Comparison of ENCODE assay signal across 16 cellular contexts in genomic region chr17:78675836-78676235, GRCh38.
A peak's percentile ranks its signal among the peaks of the same experiment; 100 is the strongest.
DNase-seq lines count a peak whose midpoint lies in the region; ATAC-seq, FAIRE-seq and TF ChIP-seq lines count a peak whose summit lies in the region.
"Had no signal": no experiment of that assay in that cellular context is flagged by ENCODE, and none has a peak within 500 bp of the region (broad histone marks: within the 10 kb centered on the region; RNA-seq: fewer than 3 reads in every experiment).

No MANE protein-coding gene starts in this region.

- POLR2A ChIA-PET in MCF 10A (lab: Yijun Ruan, JAX): no interaction called here

- no peak overlapping the region for H2AFZ ChIP-seq in astrocyte (ENCODE audit: low read depth, low read length)

- WGBS in upper lobe of left lung, 2 donors: 90 to 92% methylated on average over 15 of the region's 15 CpGs

- intact Hi-C loops in MCF 10A (cut with micrococcal nuclease) (no loop called here), breast epithelium (cut with DNase I; ENCODE audit: low total_unique reads) (no loop called here)

- H3K4me1 Mint-ChIP-seq in MCF 10A (ENCODE audit: insufficient read depth, unreplicated experiment) (peaks cover 37% of the 10 kb centered on the region), astrocyte (ENCODE audit: low read depth, unreplicated experiment) (peaks cover 13% of the 10 kb centered on the region), mesothelial cell of epicardium (peaks cover 35% of the 10 kb centered on the region)
- H3K4me1 Mint-ChIP-seq in stimulated activated naive B cell treated with anti-CD40 and anti-IgM and Interleukin-4, amounts not matched to agents 10 μg/mL and 1 μg/mL and 100 μg/mL, for 72 hours: peaks cover 0 to 4% of the 10 kb centered on the region in 2 donors
- H3K4me1 Mint-ChIP-seq in natural killer cell treated with Interleukin-12 subunit alpha and Interleukin-12 subunit beta and Interleukin-15 and Interleukin-18, amount 100 ng/mL, for 72 hours (ENCODE audit: low read depth in 2 of 2): peaks cover 0 to 3% of the 10 kb centered on the region in 2 donors

- no peak overlapping the region for H3K4me2 ChIP-seq in astrocyte (ENCODE audit: low read length)

- H3K27ac ChIP-seq in breast epithelium (no peak overlapping the region), astrocyte (ENCODE audit: low read depth, low read length) (no peak overlapping the region), upper lobe of left lung (no peak overlapping the region)
- H3K27ac ChIP-seq: Peyer's patch had no signal

- no peak for ATAC-seq in stimulated activated naive B cell treated with anti-CD40 and anti-IgM and Interleukin-4, amounts not matched to agents 10 μg/mL and 1 μg/mL and 100 μg/mL, for 72 hours (replicated peaks)
- ATAC-seq in natural killer cell treated with Interleukin-12 subunit alpha and Interleukin-12 subunit beta and Interleukin-15 and Interleukin-18, amount 100 ng/mL, for 72 hours: no peak
- ATAC-seq in HG03175 (IDR thresholded peaks at IDR 0.05; ENCODE audit: unreplicated experiment): no peak
- no peak for ATAC-seq in upper lobe of left lung (ENCODE audit: low FRiP score in 2 of 2)

- peaks cover 49% of the 10 kb centered on the region for H3K36me3 Mint-ChIP-seq in MCF 10A (ENCODE audit: insufficient read depth, unreplicated experiment)
- peaks cover 25% of the 10 kb centered on the region for H3K36me3 Mint-ChIP-seq in astrocyte (ENCODE audit: low read depth, unreplicated experiment)
- peaks cover 43% of the 10 kb centered on the region for H3K36me3 Mint-ChIP-seq in mesothelial cell of epicardium
- H3K36me3 Mint-ChIP-seq in stimulated activated naive B cell treated with anti-CD40 and anti-IgM and Interleukin-4, amounts not matched to agents 10 μg/mL and 1 μg/mL and 100 μg/mL, for 72 hours: peaks cover 71 to 74% of the 10 kb centered on the region in 2 donors
- H3K36me3 Mint-ChIP-seq in natural killer cell treated with Interleukin-12 subunit alpha and Interleukin-12 subunit beta and Interleukin-15 and Interleukin-18, amount 100 ng/mL, for 72 hours: peaks cover 4% of the 10 kb centered on the region
- H3K36me3 Mint-ChIP-seq: IgD-negative memory B cell had no signal

- CTCF ChIA-PET in MCF 10A (lab: Yijun Ruan, JAX): interaction anchor here (0.6 to 1.9 kb wide), 3 partner anchors 20 to 33 kb away, joined by 3 to 6 read pairs (median 4); no protein-coding TSS in a partner anchor

- no peaks in the 10 kb centered on the region for H3K27me3 Mint-ChIP-seq in MCF 10A (ENCODE audit: insufficient read depth, unreplicated experiment)
- H3K27me3 Mint-ChIP-seq in astrocyte (ENCODE audit: low read depth, unreplicated experiment): no peaks in the 10 kb centered on the region
- no peaks in the 10 kb centered on the region for H3K27me3 Mint-ChIP-seq in mesothelial cell of epicardium (ENCODE audit: low read depth)
- H3K27me3 Mint-ChIP-seq in stimulated activated naive B cell treated with anti-CD40 and anti-IgM and Interleukin-4, amounts not matched to agents 10 μg/mL and 1 μg/mL and 100 μg/mL, for 72 hours: no peaks in the 10 kb centered on the region
- no peaks in the 10 kb centered on the region for H3K27me3 Mint-ChIP-seq in natural killer cell treated with Interleukin-12 subunit alpha and Interleukin-12 subunit beta and Interleukin-15 and Interleukin-18, amount 100 ng/mL, for 72 hours
- H3K27me3 Mint-ChIP-seq: IgD-negative memory B cell had no signal

- H3K36me3 ChIP-seq in breast epithelium (peaks cover 11% of the 10 kb centered on the region), astrocyte (ENCODE audit: insufficient read depth, low read length) (peaks cover 3% of the 10 kb centered on the region), upper lobe of left lung (peaks cover 44 to 89% (median 80%) of the 10 kb centered on the region in 4 donors)

- H3K27me3 ChIP-seq in breast epithelium (no peaks in the 10 kb centered on the region), astrocyte (ENCODE audit: insufficient read depth, low read length) (no peaks in the 10 kb centered on the region), upper lobe of left lung (no peaks in the 10 kb centered on the region)
- H3K27me3 ChIP-seq: Peyer's patch had no signal

- BruUV-seq in MCF 10A (replicated peaks; lab: Mats Ljungman, UMichigan): no TSS peak

- H3K9ac ChIP-seq in astrocyte (ENCODE audit: low read length): no peak overlapping the region

- no peaks in the 10 kb centered on the region for H4K20me1 ChIP-seq in astrocyte (ENCODE audit: insufficient read depth, low read length)

- H3K4me1 ChIP-seq in breast epithelium (no peaks in the 10 kb centered on the region), astrocyte (ENCODE audit: insufficient read depth, low read length) (peaks cover 9% of the 10 kb centered on the region), upper lobe of left lung (no peaks in the 10 kb centered on the region)

- H3K9me3 ChIP-seq in breast epithelium: no peaks in the 10 kb centered on the region
- H3K9me3 ChIP-seq in astrocyte (ENCODE audit: insufficient read depth, low read depth, low read length): no peaks in the 10 kb centered on the region
- H3K9me3 ChIP-seq in upper lobe of left lung: no peaks in the 10 kb centered on the region
- H3K9me3 ChIP-seq: Peyer's patch had no signal

- peak overlapping the region; percentile 27 for H3K27ac Mint-ChIP-seq in MCF 10A (ENCODE audit: low read depth, unreplicated experiment)
- H3K27ac Mint-ChIP-seq in astrocyte (ENCODE audit: unreplicated experiment): peak overlapping the region; percentile 58
- peak overlapping the region; percentile 4 for H3K27ac Mint-ChIP-seq in mesothelial cell of epicardium
- H3K27ac Mint-ChIP-seq in stimulated activated naive B cell treated with anti-CD40 and anti-IgM and Interleukin-4, amounts not matched to agents 10 μg/mL and 1 μg/mL and 100 μg/mL, for 72 hours: peak overlapping the region; percentile 77
- H3K27ac Mint-ChIP-seq in natural killer cell treated with Interleukin-12 subunit alpha and Interleukin-12 subunit beta and Interleukin-15 and Interleukin-18, amount 100 ng/mL, for 72 hours: no peak overlapping the region

- TF ChIP-seq EP300 in upper lobe of left lung (IDR thresholded peaks at IDR 0.05): no peak

- H3K9me3 Mint-ChIP-seq in MCF 10A (ENCODE audit: unreplicated experiment) (no peaks in the 10 kb centered on the region), astrocyte (ENCODE audit: unreplicated experiment) (no peaks in the 10 kb centered on the region), mesothelial cell of epicardium (no peaks in the 10 kb centered on the region)
- no peaks in the 10 kb centered on the region for H3K9me3 Mint-ChIP-seq in stimulated activated naive B cell treated with anti-CD40 and anti-IgM and Interleukin-4, amounts not matched to agents 10 μg/mL and 1 μg/mL and 100 μg/mL, for 72 hours
- H3K9me3 Mint-ChIP-seq in natural killer cell treated with Interleukin-12 subunit alpha and Interleukin-12 subunit beta and Interleukin-15 and Interleukin-18, amount 100 ng/mL, for 72 hours: no peaks in the 10 kb centered on the region
- H3K9me3 Mint-ChIP-seq: IgD-negative memory B cell had no signal

- no peak for FAIRE-seq in astrocyte (lab: Jason Lieb, UNC)
- FAIRE-seq: H54 had no signal

- TF ChIP-seq CTCF in MCF 10A (IDR thresholded peaks at IDR 0.05; ENCODE audit: unreplicated experiment): no peak
- TF ChIP-seq CTCF in breast epithelium (IDR thresholded peaks at IDR 0.05): no peak
- TF ChIP-seq CTCF in astrocyte (IDR thresholded peaks at IDR 0.05; ENCODE audit: insufficient read depth, low read depth, low read length): no peak
- no peak for TF ChIP-seq CTCF in mesothelial cell of epicardium (IDR thresholded peaks at IDR 0.05; ENCODE audit: unreplicated experiment)
- TF ChIP-seq CTCF in upper lobe of left lung (IDR thresholded peaks at IDR 0.05): no peak

- H3K4me3 Mint-ChIP-seq in MCF 10A (ENCODE audit: unreplicated experiment) (no peak overlapping the region), astrocyte (ENCODE audit: unreplicated experiment) (no peak overlapping the region), mesothelial cell of epicardium (no peak overlapping the region)
- H3K4me3 Mint-ChIP-seq in stimulated activated naive B cell treated with anti-CD40 and anti-IgM and Interleukin-4, amounts not matched to agents 10 μg/mL and 1 μg/mL and 100 μg/mL, for 72 hours: peak overlapping the region in 1 of 2 donors; percentile 31
- no peak overlapping the region for H3K4me3 Mint-ChIP-seq in natural killer cell treated with Interleukin-12 subunit alpha and Interleukin-12 subunit beta and Interleukin-15 and Interleukin-18, amount 100 ng/mL, for 72 hours
- H3K4me3 Mint-ChIP-seq: IgD-negative memory B cell had no signal

- DNase-seq in MCF 10A (ENCODE audit: unreplicated experiment) (no peak), breast epithelium (ENCODE audit: low spot score in 2 of 2) (no peak), astrocyte (ENCODE audit: low read depth) (no peak), mesothelial cell of epicardium (ENCODE audit: low spot score in 2 of 2, unreplicated experiment in 2 of 2) (no peak), upper lobe of left lung (no peak)
- DNase-seq in stimulated activated naive B cell treated with anti-CD40 and anti-IgM and Interleukin-4, amounts not matched to agents 10 μg/mL and 1 μg/mL and 100 μg/mL, for 72 hours: no peak
- DNase-seq in natural killer cell treated with Interleukin-12 subunit alpha and Interleukin-12 subunit beta and Interleukin-15 and Interleukin-18, amount 100 ng/mL, for 72 hours (ENCODE audit: low spot score): no peak
- DNase-seq: MV-4-11, NCI-H1436, NCI-H2081, NCI-H524, SHP77 had no signal

- TF ChIP-seq POLR2A in breast epithelium (IDR thresholded peaks at IDR 0.05) (no peak), upper lobe of left lung (IDR thresholded peaks at IDR 0.05) (no peak)

- H3K4me3 ChIP-seq in breast epithelium: no peak overlapping the region
- no peak overlapping the region for H3K4me3 ChIP-seq in astrocyte (ENCODE audit: insufficient read depth, low read depth, low read length)
- no peak overlapping the region for H3K4me3 ChIP-seq in upper lobe of left lung
- H3K4me3 ChIP-seq: Peyer's patch had no signal

- no peaks in the 10 kb centered on the region for H3K79me2 ChIP-seq in astrocyte (ENCODE audit: insufficient read depth, low read length)

Comparison
In these comparisons a context has a peak if more than half of its experiments do, and no peak if none do; other contexts are left out.
1. H3K27ac Mint-ChIP-seq: peak in MCF 10A (single experiment), astrocyte (single experiment), mesothelial cell of epicardium (single experiment) and stimulated activated naive B cell treated with anti-CD40 and anti-IgM and Interleukin-4, amounts not matched to agents 10 μg/mL and 1 μg/mL and 100 μg/mL, for 72 hours (single experiment); none in natural killer cell treated with Interleukin-12 subunit alpha and Interleukin-12 subunit beta and Interleukin-15 and Interleukin-18, amount 100 ng/mL, for 72 hours (0 of 2).